In genomic region chr7:4574851-4575250, GRCh38 we compare ENCODE assay signal across 20 cellular contexts.
"Had no signal": no experiment of that assay in that cellular context is flagged by ENCODE, and none has a peak within 500 bp of the region (broad histone marks: within the 10 kb centered on the region; RNA-seq: fewer than 3 reads in every experiment).

No MANE protein-coding gene starts in this region.

- H3K9me3 ChIP-seq: SK-N-SH had no signal

- FAIRE-seq: HepG2 had no signal

- H3K27ac ChIP-seq: RWPE1 had no signal

- DNase-seq: IMR-90, Karpas-422, KG1, MM.1S, NCI-H1092 treated with DMSO at 0.1 percent for 48 hours, NCI-H1436, NCI-H187, NCI-H2029, NCI-H2081 treated with DMSO at 0.1 percent for 48 hours, NCI-H2171, NCI-H226, NCI-H446, NCI-H510A, NCI-H524 treated with DMSO at 0.1 percent for 48 hours, NCI-H69, NCI-H774, SHP77, SK-N-SH had no signal

- ATAC-seq: HepG2 had no signal
